8 cellular contexts compared by ENCODE assay signal in genomic region chr6:138970856-138971425, GRCh38. TPM values are rescaled to one million over a fixed set of nuclear protein-coding genes. Genes with fewer than 3 reads are reported as not detected.
DNase-seq lines count a peak whose midpoint lies in the region; ATAC-seq, FAIRE-seq and TF ChIP-seq lines count a peak whose summit lies in the region.

No MANE protein-coding gene starts in this region.

- no peak overlapping the region for H2AK9ac ChIP-seq in IMR-90 (replicated peaks; ENCODE audit: low read depth, low read length, poor library complexity)

- no peaks in the 10 kb centered on the region for H3K9me3 ChIP-seq in IMR-90 (ENCODE audit: control insufficient read depth, insufficient read depth, low read length)
- no peaks in the 10 kb centered on the region for H3K9me3 ChIP-seq in kidney (ENCODE audit: control insufficient read depth in 1 of 2, low read length in 2 of 2)
- no peaks in the 10 kb centered on the region for H3K9me3 ChIP-seq in vagina

- H3K4ac ChIP-seq in IMR-90 (ENCODE audit: low read depth, low read length), result peak overlapping the region; percentile 56; the same call in 1 of the 2 replicates

- H4K91ac ChIP-seq in IMR-90 (ENCODE audit: insufficient read depth, low read depth, low read length), result no peak overlapping the region

- no peak overlapping the region for H3K4me3 ChIP-seq in GM12865 (ENCODE audit: low read depth, low read length)
- H3K4me3 ChIP-seq in IMR-90 (ENCODE audit: insufficient read depth, low read depth, low read length), result no peak overlapping the region
- H3K4me3 ChIP-seq in dorsolateral prefrontal cortex, result peak overlapping the region in 19 of 59 donors; percentile 4 to 45 (median 25)
- H3K4me3 ChIP-seq in kidney (ENCODE audit: low read length in 2 of 2), result no peak overlapping the region
- H3K4me3 ChIP-seq in vagina, result no peak overlapping the region

- H2AK5ac ChIP-seq in IMR-90 (ENCODE audit: low read depth, low read length), result no peak overlapping the region

- POLR2A ChIA-PET in IMR-90 (lab: Charles Lee; ENCODE audit: unreplicated experiment), result no interaction called here

- no peak for TF ChIP-seq POLR2A in IMR-90 (IDR thresholded peaks at IDR 0.05; ENCODE audit: low read depth, low read length)
- no peak for TF ChIP-seq POLR2A in vagina (IDR thresholded peaks at IDR 0.05)

- in situ Hi-C loops in IMR-90 (cut with MboI; ENCODE audit: low sequenced_read_pairs), result no loop called here

- peak overlapping the region; percentile 9; the same call in 1 of the 2 replicates for H2BK120ac ChIP-seq in IMR-90 (ENCODE audit: low read depth, low read length)

- peak overlapping the region; percentile 31; the same call in 1 of the 3 replicates for H2BK15ac ChIP-seq in IMR-90 (ENCODE audit: low read depth, low read length)

- CTCF ChIA-PET in IMR-90 (lab: Yijun Ruan, JAX), result interaction anchor here (0.6 to 0.7 kb wide), 2 partner anchors 188 to 477 kb away, joined by 3 read pairs; no protein-coding TSS in a partner anchor

- no peaks in the 10 kb centered on the region for H3K27me3 ChIP-seq in IMR-90 (ENCODE audit: control insufficient read depth, insufficient read depth, low read length)
- H3K27me3 ChIP-seq in dorsolateral prefrontal cortex, result no peaks in the 10 kb centered on the region
- no peaks in the 10 kb centered on the region for H3K27me3 ChIP-seq in vagina

- ATAC-seq in IMR-90 (ENCODE audit: low read depth) (peak; percentile 73), HG02981 (IDR thresholded peaks at IDR 0.05; ENCODE audit: unreplicated experiment) (no peak), GM19035 (IDR thresholded peaks at IDR 0.05; ENCODE audit: unreplicated experiment) (no peak)

- peaks cover 20 to 67% of the 10 kb centered on the region in 2 experiments for H3K79me1 ChIP-seq in IMR-90 (ENCODE audit: low read depth in 1 of 2, low read length in 2 of 2)

- peak overlapping the region; percentile 46 for H2BK5ac ChIP-seq in IMR-90 (ENCODE audit: low read depth, low read length, poor library complexity, severe bottlenecking)

- dilution Hi-C loops in IMR-90 (cut with HindIII; ENCODE audit: low sequenced_read_pairs, unreplicated experiment), result no loop called here

- no peak overlapping the region for H2AFZ ChIP-seq in IMR-90 (replicated peaks; ENCODE audit: low read length, poor library complexity)

- peak; percentile 25 for DNase-seq in GM12865 (ENCODE audit: low read depth)
- peak; percentile 95 for DNase-seq in IMR-90
- peak in 2 of 10 donors; percentile 45 to 58 for DNase-seq in dorsolateral prefrontal cortex
- DNase-seq in occipital lobe (lab: John Stamatoyannopoulos, UW), result peak; percentile 23
- DNase-seq in kidney, result no peak
- no peak for DNase-seq in vagina (ENCODE audit: extremely low spot score in 2 of 2)

- no TSS peak for BruUV-seq in IMR-90 (replicated peaks; lab: Mats Ljungman, UMichigan)

- H2BK20ac ChIP-seq in IMR-90 (ENCODE audit: low read depth, low read length), result 0 out of 2 replicates have a peak overlapping the region, but pooled peaks have one; percentile 16

- FAIRE-seq in kidney (lab: Jason Lieb, UNC), result no peak

- no peaks in the 10 kb centered on the region for H4K20me1 ChIP-seq in IMR-90 (ENCODE audit: insufficient read depth, low read length)

- peak overlapping the region; percentile 14; the same call in 1 of the 2 replicates for H3K23ac ChIP-seq in IMR-90 (ENCODE audit: low read depth, low read length)

- intact Hi-C loops in IMR-90 (cut with micrococcal nuclease) (no loop called here), dorsolateral prefrontal cortex (cut with DNase I) (no loop called here), kidney (cut with DNase I) (no loop called here), vagina (cut with DNase I) (no loop called here)

- TF ChIP-seq RAD21 in IMR-90 (IDR thresholded peaks at IDR 0.05; ENCODE audit: low read length), result no peak

- H3K27ac ChIP-seq in IMR-90 (ENCODE audit: insufficient read depth, low read length) (no peak overlapping the region), dorsolateral prefrontal cortex (peak overlapping the region in 56 of 59 donors; percentile 10 to 88 (median 76)), kidney (ENCODE audit: low read depth in 2 of 2, low read length in 2 of 2) (no peak overlapping the region), vagina (no peak overlapping the region)

- H3K4me2 ChIP-seq in IMR-90 (ENCODE audit: low read depth, low read length), result peak overlapping the region; percentile 28; the same call in 1 of the 2 replicates

- no peak overlapping the region for H4K5ac ChIP-seq in IMR-90 (ENCODE audit: low read depth, low read length)

- 0 out of 4 replicates have a peak overlapping the region, but pooled peaks of 1 of the 2 experiments have one; percentile 26 for H4K8ac ChIP-seq in IMR-90 (ENCODE audit: low read depth in 2 of 2, low read length in 2 of 2)

- 0 out of 2 replicates have a peak overlapping the region, but pooled peaks have one; percentile 62 for H3K14ac ChIP-seq in IMR-90 (replicated peaks; ENCODE audit: low read depth, low read length)

- H3K9ac ChIP-seq in IMR-90 (ENCODE audit: low read depth, low read length) (no peak overlapping the region), kidney (ENCODE audit: low read length in 2 of 2) (no peak overlapping the region)

- H3K4me1 ChIP-seq in IMR-90 (ENCODE audit: control insufficient read depth, insufficient read depth, low read length) (peaks cover 9% of the 10 kb centered on the region), kidney (ENCODE audit: control insufficient read depth in 1 of 2, insufficient read depth in 1 of 2, low read depth in 1 of 2, low read length in 2 of 2) (peaks cover 15 to 17% of the 10 kb centered on the region in 2 donors), vagina (peaks cover 56% of the 10 kb centered on the region)

- H3K9me1 ChIP-seq in IMR-90 (ENCODE audit: insufficient read depth, low read length), result peaks cover 8% of the 10 kb centered on the region

- WGBS in IMR-90 (ENCODE audit: extremely low coverage in 2 of 2, insufficient read length in 1 of 2), 2 experiments, result no CpG with 5 or more reads among the region's 1 CpG

- TF ChIP-seq CTCF in GM12865 (IDR thresholded peaks at IDR 0.05; ENCODE audit: insufficient read depth, low read depth, low read length, missing control alignments), result no peak
- TF ChIP-seq CTCF in IMR-90 (conservative IDR thresholded peaks at IDR 0.05; ENCODE audit: low read depth, low read length), result 0 out of 2 replicates have a peak, but pooled peaks have one; percentile 1
- no peak for TF ChIP-seq CTCF in dorsolateral prefrontal cortex (IDR thresholded peaks at IDR 0.05 in 54 of 56, conservative IDR thresholded peaks at IDR 0.05 in 2 of 56; ENCODE audit: low read depth in 1 of 56, partially characterized antibody in 56 of 56)
- TF ChIP-seq CTCF in kidney (IDR thresholded peaks at IDR 0.05; ENCODE audit: borderline replicate concordance, extremely low read depth, insufficient read depth), result no peak
- TF ChIP-seq CTCF in vagina (IDR thresholded peaks at IDR 0.05), result no peak

- 0 out of 2 replicates have a peak overlapping the region, but pooled peaks have one; percentile 7 for H3K18ac ChIP-seq in IMR-90 (ENCODE audit: low read depth, low read length)

- no peaks in the 10 kb centered on the region for H3K36me3 ChIP-seq in IMR-90 (ENCODE audit: control insufficient read depth, insufficient read depth, low read length)
- no peaks in the 10 kb centered on the region for H3K36me3 ChIP-seq in kidney (ENCODE audit: control insufficient read depth in 1 of 2, insufficient read depth in 2 of 2, low read length in 2 of 2)
- no peaks in the 10 kb centered on the region for H3K36me3 ChIP-seq in vagina

- H3K56ac ChIP-seq in IMR-90 (ENCODE audit: extremely low read depth, insufficient read depth, low read length), result no peak overlapping the region

TF ChIP-seq in IMR-90, 13 proteins besides CTCF, POLR2A, EP300 and RAD21 (continues in another document):
- no peak for TF ChIP-seq SMC3 (IDR thresholded peaks at IDR 0.05; ENCODE audit: low read depth, low read length)
- no peak for TF ChIP-seq RCOR1 (IDR thresholded peaks at IDR 0.05; ENCODE audit: insufficient replicate concordance, low read length)
- peak; percentile 94 for TF ChIP-seq BHLHE40 (IDR thresholded peaks at IDR 0.05; ENCODE audit: low read depth, low read length)
- 0 out of 2 replicates have a peak, but pooled peaks have one; percentile 0 for TF ChIP-seq MAFK (IDR thresholded peaks at IDR 0.05; ENCODE audit: low read depth, low read length)
- peak; percentile 40; the same call in 1 of the 2 replicates for TF ChIP-seq CEBPB (IDR thresholded peaks at IDR 0.05; ENCODE audit: low read depth, low read length)
- no peak for TF ChIP-seq CHD1 (IDR thresholded peaks at IDR 0.05; ENCODE audit: low read depth, low read length)
- no peak for TF ChIP-seq RFX5 (IDR thresholded peaks at IDR 0.05; ENCODE audit: low read depth, low read length)
- 0 out of 2 replicates have a peak, but pooled peaks have one; percentile 17 for TF ChIP-seq MXI1 (IDR thresholded peaks at IDR 0.05; ENCODE audit: borderline replicate concordance, low read depth, low read length)
- TF ChIP-seq NFE2L2 (IDR thresholded peaks at IDR 0.05; ENCODE audit: low read depth, low read length), result no peak
- peak; percentile 74 for TF ChIP-seq FOS (IDR thresholded peaks at IDR 0.05; ENCODE audit: low read depth, low read length)
- no peak for TF ChIP-seq USF2 (IDR thresholded peaks at IDR 0.05; ENCODE audit: low read depth, low read length)

RNA-seq across cellular contexts. Expression of gene REPS1, which starts 17.1 kb away (rescaled TPM):
- total RNA-seq in IMR-90 (2012; rRNA removed) (21.1 and 21.9 TPM in 2 replicates), dorsolateral prefrontal cortex (100 to 1,000 TPM in 42 of 120 experiments, 10 to 100 TPM in 78; 61.3 to 151 (median 92.9) TPM), occipital lobe (146 TPM), kidney (37.0 TPM), vagina (96.5 TPM)
- polyA plus RNA-seq in IMR-90 (2012; rRNA removed) (24.2 and 26.3 TPM in 2 replicates), kidney (ENCODE audit: insufficient read depth, low read depth, low replicate concordance) (33.4 TPM)
- polyA plus RNA-seq in IMR-90 (2012; cell fraction: cytosol; rRNA removed), result 8.4 and 9.4 TPM in 2 replicates
- polyA plus RNA-seq in IMR-90 (2012; cell fraction: nucleus; rRNA removed; ENCODE audit: low replicate concordance), result 14.5 and 47.7 TPM in 2 replicates

RNA-seq across cellular contexts. Expression of gene ABRACL, which starts 57.6 kb away (rescaled TPM):
- total RNA-seq in IMR-90 (2012; rRNA removed), result 16.0 and 42.8 TPM in 2 replicates
- polyA plus RNA-seq in IMR-90 (2012; rRNA removed), result 27.5 and 27.9 TPM in 2 replicates
- polyA plus RNA-seq in IMR-90 (2012; cell fraction: cytosol; rRNA removed), result 5.8 and 7.6 TPM in 2 replicates
- 2.0 and 6.9 TPM in 2 replicates for polyA plus RNA-seq in IMR-90 (2012; cell fraction: nucleus; rRNA removed; ENCODE audit: low replicate concordance)
- 10 to 100 TPM in 101 of 120 experiments, 1 to 10 TPM in 19; 2.9 to 23.0 (median 14.4) TPM for total RNA-seq in dorsolateral prefrontal cortex
- total RNA-seq in occipital lobe, result 57.1 TPM
- 24.9 TPM for total RNA-seq in kidney
- polyA plus RNA-seq in kidney (ENCODE audit: insufficient read depth, low read depth, low replicate concordance), result 51.3 TPM
- 14.0 TPM for total RNA-seq in vagina

Comparison
In these comparisons a context has a peak if more than half of its experiments do, and no peak if none do; other contexts are left out.
1. DNase-seq: peak in GM12865 (single experiment), IMR-90 (single experiment) and occipital lobe (single experiment); none in kidney (single experiment) and vagina (0 of 2).
2. H3K27ac ChIP-seq: peak in dorsolateral prefrontal cortex (56 of 59); none in IMR-90 (single experiment), kidney (0 of 2) and vagina (single experiment).